ENCODE assay signal across 9 cellular contexts in the genomic region with DNA sequence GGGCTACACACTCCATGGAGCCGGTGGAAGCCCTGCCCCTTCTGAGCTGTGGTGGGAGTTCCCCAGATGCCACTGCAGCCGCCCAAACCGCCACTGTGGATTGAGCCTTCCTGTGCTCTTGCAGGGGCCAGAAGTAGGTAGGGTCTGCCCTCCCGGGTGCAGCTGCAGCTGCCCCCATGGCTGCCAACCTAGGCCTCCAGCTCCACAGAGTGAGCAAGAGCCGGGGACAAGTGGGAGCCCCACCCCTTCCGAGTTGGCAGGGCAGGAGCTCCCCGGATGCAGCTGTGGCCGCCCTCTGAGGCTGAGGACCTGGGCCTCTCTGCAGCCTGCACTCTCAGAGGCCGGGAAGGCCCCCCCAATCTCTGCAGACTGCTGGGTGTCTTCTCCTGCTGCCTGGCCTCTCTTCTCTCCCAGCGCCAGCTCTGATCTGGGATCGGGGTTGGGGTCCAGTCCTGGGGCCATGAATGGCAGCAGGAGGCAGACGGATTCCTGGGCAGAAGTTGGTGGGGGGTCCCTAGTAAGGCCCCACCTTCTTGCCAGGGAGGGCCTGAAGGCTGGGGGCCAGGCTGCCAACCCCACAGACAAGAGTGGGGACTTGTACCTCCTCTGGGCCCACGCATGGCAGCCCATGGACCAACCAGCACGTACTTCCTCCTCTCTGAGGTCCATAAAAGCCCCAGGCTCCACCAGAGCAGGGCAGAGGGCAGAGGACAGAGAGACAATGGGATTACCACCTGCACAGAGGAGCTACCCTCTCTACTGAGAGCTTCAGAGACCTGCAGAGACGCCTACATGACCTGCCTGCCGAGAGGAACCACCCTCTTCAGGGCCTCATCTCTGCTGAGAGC. TPM values are rescaled to one million over a fixed set of nuclear protein-coding genes. Genes with fewer than 3 reads are reported as not detected.
DNase-seq lines count a peak whose midpoint lies in the region; ATAC-seq and TF ChIP-seq lines count a peak whose summit lies in the region.
"Had no signal": no experiment of that assay in that cellular context is flagged by ENCODE, and none has a peak within 500 bp of the region (broad histone marks: within the 10 kb centered on the region; RNA-seq: fewer than 3 reads in every experiment).

No MANE protein-coding gene starts in this region.

- DNase-seq in Right ventricle myocardium superior (peak; percentile 55), right atrium auricular region (ENCODE audit: low spot score) (no peak), right lobe of liver (no peak), NCI-H1694 (lab: John Stamatoyannopoulos, UW) (no peak)
- peak; percentile 18 to 24 for DNase-seq in activated CD8-positive, alpha-beta memory T cell treated with anti-CD3 and anti-CD28 coated beads for 4 hours (ENCODE audit: low read depth in 2 of 2)
- DNase-seq in stimulated activated naive CD8-positive, alpha-beta T cell treated with anti-CD3 and anti-CD28 coated beads, Interleukin-15, Interleukin-2, amounts not matched to agents 100 U/mL and 50 U/mL, for 24 hours: peak; percentile 71

- H3K9me3 ChIP-seq in right atrium auricular region (no peaks in the 10 kb centered on the region), right lobe of liver (no peaks in the 10 kb centered on the region)

- peak; percentile 50 for ATAC-seq in Right ventricle myocardium superior (ENCODE audit: poor library complexity)
- ATAC-seq in right lobe of liver: peak in 3 of 4 donors; percentile 16 to 37 (median 21)
- peak; percentile 85 for ATAC-seq in stimulated activated naive CD8-positive, alpha-beta T cell treated with anti-CD3 and anti-CD28 coated beads, Interleukin-15, Interleukin-2, amounts not matched to agents 100 U/mL and 50 U/mL, for 24 hours
- no peak for ATAC-seq in GM21737 (IDR thresholded peaks at IDR 0.05; ENCODE audit: unreplicated experiment)
- no peak for ATAC-seq in GM19035 (IDR thresholded peaks at IDR 0.05; ENCODE audit: unreplicated experiment)

- 87% methylated on average over 3 of the region's 16 CpGs for WGBS in right lobe of liver (ENCODE audit: insufficient coverage, low coverage, low lambda C conversion rate, missing lambda C conversion rate)

- H3K36me3 ChIP-seq in right atrium auricular region (no peaks in the 10 kb centered on the region), right lobe of liver (no peaks in the 10 kb centered on the region)

- H3K4me3 ChIP-seq in right atrium auricular region (no peak overlapping the region), right lobe of liver (no peak overlapping the region)

- no peak overlapping the region for H3K27ac ChIP-seq in right atrium auricular region
- H3K27ac ChIP-seq in right lobe of liver: no peak overlapping the region
- H3K27ac ChIP-seq: parathyroid adenoma had no signal

- TF ChIP-seq POLR2A in right lobe of liver (IDR thresholded peaks at IDR 0.05): no peak

- TF ChIP-seq CTCF in right atrium auricular region (IDR thresholded peaks at IDR 0.05) (no peak), right lobe of liver (IDR thresholded peaks at IDR 0.05) (no peak)

- H3K27me3 ChIP-seq in right atrium auricular region: no peaks in the 10 kb centered on the region
- H3K27me3 ChIP-seq in right lobe of liver: no peaks in the 10 kb centered on the region

- intact Hi-C loops in Right ventricle myocardium superior (cut with DNase I): no loop called here
- intact Hi-C loops in right lobe of liver (cut with DNase I): no loop called here

- H3K4me1 ChIP-seq in right atrium auricular region (peaks cover 0 to 6% of the 10 kb centered on the region in 2 donors), right lobe of liver (no peaks in the 10 kb centered on the region)
- H3K4me1 ChIP-seq: parathyroid adenoma had no signal

RNA-seq across cellular contexts. Expression of gene AP2S1, which starts 28.9 kb away (rescaled TPM):
- total RNA-seq in Right ventricle myocardium superior (78.0 TPM), right atrium auricular region (100 to 1,000 TPM in 1 of 2 donors, 10 to 100 TPM in 1; 61.0 to 103 TPM), right lobe of liver (10 to 100 TPM; 67.2 to 82.6 (median 73.6) TPM)

RNA-seq across cellular contexts. Expression of gene SLC1A5, which starts 33.3 kb away (rescaled TPM):
- total RNA-seq in Right ventricle myocardium superior (7.0 TPM), right atrium auricular region (10 to 100 TPM; 21.2 to 42.6 TPM), right lobe of liver (1 to 10 TPM; 1.8 to 8.0 (median 4.4) TPM)

RNA-seq across cellular contexts. Expression of gene ARHGAP35, which starts 39.1 kb away (rescaled TPM):
- total RNA-seq in Right ventricle myocardium superior (62.6 TPM), right atrium auricular region (10 to 100 TPM; 59.1 to 76.5 TPM), right lobe of liver (10 to 100 TPM; 33.5 to 54.4 (median 47.8) TPM)

Comparison
In these comparisons a context has a peak if more than half of its experiments do, and no peak if none do; other contexts are left out.
1. DNase-seq: peak in Right ventricle myocardium superior (single experiment), activated CD8-positive, alpha-beta memory T cell treated with anti-CD3 and anti-CD28 coated beads for 4 hours (2 of 2) and stimulated activated naive CD8-positive, alpha-beta T cell treated with anti-CD3 and anti-CD28 coated beads, Interleukin-15, Interleukin-2, amounts not matched to agents 100 U/mL and 50 U/mL, for 24 hours (single experiment); none in right atrium auricular region (single experiment), right lobe of liver (0 of 3) and NCI-H1694 (single experiment).
2. ATAC-seq: peak in Right ventricle myocardium superior (single experiment), right lobe of liver (3 of 4) and stimulated activated naive CD8-positive, alpha-beta T cell treated with anti-CD3 and anti-CD28 coated beads, Interleukin-15, Interleukin-2, amounts not matched to agents 100 U/mL and 50 U/mL, for 24 hours (single experiment); none in GM21737 (single experiment) and GM19035 (single experiment).